Comparison of ENCODE assay signal across 8 cellular contexts in the genomic region with DNA sequence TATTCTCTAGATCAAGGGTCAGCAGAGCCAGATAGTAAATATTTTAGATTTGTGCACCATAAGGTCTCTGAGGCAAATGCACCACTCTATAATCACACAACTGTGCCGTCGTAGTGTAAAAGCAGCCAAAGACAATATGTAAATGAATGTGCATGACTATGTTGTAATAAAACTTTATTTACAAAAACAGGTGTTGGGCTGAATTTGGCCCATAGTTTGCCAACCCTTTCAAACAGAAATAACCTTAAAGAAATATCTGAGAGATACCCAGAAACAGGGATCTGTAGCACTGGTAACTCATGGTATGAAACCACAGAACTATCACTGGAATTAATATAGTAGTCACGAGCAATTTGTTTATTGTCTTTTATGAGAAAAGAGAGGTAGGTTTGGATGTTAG.
A peak's percentile ranks its signal among the peaks of the same experiment; 100 is the strongest.
DNase-seq lines count a peak whose midpoint lies in the region; ATAC-seq and TF ChIP-seq lines count a peak whose summit lies in the region.

No MANE protein-coding gene starts in this region.

- H3K9me3 ChIP-seq in transverse colon: no peaks in the 10 kb centered on the region

- peaks cover 7 to 41% (median 15%) of the 10 kb centered on the region in 4 donors for H3K4me1 ChIP-seq in transverse colon

- no peaks in the 10 kb centered on the region for H3K27me3 Mint-ChIP-seq in activated naive CD4-positive, alpha-beta T cell treated with anti-CD3 and anti-CD28 coated beads for 36 hours (ENCODE audit: low read depth)
- H3K27me3 Mint-ChIP-seq in chondrocyte (ENCODE audit: low read depth) (no peaks in the 10 kb centered on the region), WTC11 (ENCODE audit: low read depth) (0 out of 2 replicates have a peak, but pooled peaks cover 2% of the 10 kb centered on the region)

- H3K4me1 Mint-ChIP-seq in activated naive CD4-positive, alpha-beta T cell treated with anti-CD3 and anti-CD28 coated beads for 36 hours (ENCODE audit: low read depth): peaks cover 92% of the 10 kb centered on the region
- H3K4me1 Mint-ChIP-seq in chondrocyte (ENCODE audit: low read depth) (peaks cover 34% of the 10 kb centered on the region), WTC11 (peaks cover 60% of the 10 kb centered on the region)

- DNase-seq in activated naive CD4-positive, alpha-beta T cell treated with anti-CD3 and anti-CD28 coated beads for 36 hours: no peak
- DNase-seq in activated naive CD4-positive, alpha-beta T cell treated with anti-CD3 and anti-CD28 coated beads, Interleukin-2, amount 50 U/mL, for 16 hours: no peak
- DNase-seq in chondrocyte (ENCODE audit: low spot score) (no peak), transverse colon (no peak), AG08395 (ENCODE audit: low spot score) (no peak), WTC11 (ENCODE audit: low spot score) (no peak), NCI-H2029 treated with DMSO at 0.1 percent for 48 hours (lab: John Stamatoyannopoulos, UW) (no peak)

- POLR2A ChIA-PET in WTC11 (lab: Charles Lee): no interaction called here

- H3K4me3 Mint-ChIP-seq in activated naive CD4-positive, alpha-beta T cell treated with anti-CD3 and anti-CD28 coated beads for 36 hours: peak overlapping the region; percentile 51
- H3K4me3 Mint-ChIP-seq in chondrocyte (ENCODE audit: unreplicated experiment) (no peak overlapping the region), WTC11 (no peak overlapping the region)

- intact Hi-C loops in activated naive CD4-positive, alpha-beta T cell treated with anti-CD3 and anti-CD28 coated beads for 36 hours (cut with micrococcal nuclease): no loop called here
- intact Hi-C loops in transverse colon (cut with DNase I; ENCODE audit: low total_unique reads): no loop called here

- H3K27ac Mint-ChIP-seq in activated naive CD4-positive, alpha-beta T cell treated with anti-CD3 and anti-CD28 coated beads for 36 hours: peak overlapping the region; percentile 96
- peak overlapping the region; percentile 7 for H3K27ac Mint-ChIP-seq in chondrocyte (ENCODE audit: unreplicated experiment)
- no peak overlapping the region for H3K27ac Mint-ChIP-seq in WTC11

- H3K27ac ChIP-seq in transverse colon: peak overlapping the region; percentile 63 to 83 (median 72)

- TF ChIP-seq CTCF in chondrocyte (IDR thresholded peaks at IDR 0.05) (no peak), transverse colon (IDR thresholded peaks at IDR 0.05) (no peak), WTC11 (IDR thresholded peaks at IDR 0.05) (no peak)

- CTCF ChIA-PET in activated naive CD4-positive, alpha-beta T cell treated with anti-CD3 and anti-CD28 coated beads for 36 hours (lab: Charles Lee): interaction anchor here (0.7 to 2.1 kb wide), 9 partner anchors 23 to 257 kb away, joined by 3 to 9 read pairs (median 4); no protein-coding TSS in a partner anchor
- CTCF ChIA-PET in WTC11 (lab: Charles Lee): interaction anchor here (1.3 to 1.6 kb wide), 2 partner anchors 9 to 90 kb away, joined by 3 to 4 read pairs; no protein-coding TSS in a partner anchor

- no peak for TF ChIP-seq POLR2A in transverse colon (IDR thresholded peaks at IDR 0.05)

- in situ Hi-C loops in transverse colon (cut with MboI; ENCODE audit: low pct_ligation_motif_present in 1 of 4, low pct_unique_long_range_greater_than_20kb in 1 of 4, low sequenced_read_pairs in 3 of 4): no loop called here

- ATAC-seq in HG03103 (IDR thresholded peaks at IDR 0.05; ENCODE audit: low read depth, unreplicated experiment) (peak; percentile 11), WTC11 (no peak)

- no peaks in the 10 kb centered on the region for H3K9me3 Mint-ChIP-seq in activated naive CD4-positive, alpha-beta T cell treated with anti-CD3 and anti-CD28 coated beads for 36 hours
- no peaks in the 10 kb centered on the region for H3K9me3 Mint-ChIP-seq in chondrocyte (ENCODE audit: low read depth)
- H3K9me3 Mint-ChIP-seq in WTC11: peaks cover 5% of the 10 kb centered on the region; the same call in 1 of the 2 replicates

- H3K36me3 Mint-ChIP-seq in activated naive CD4-positive, alpha-beta T cell treated with anti-CD3 and anti-CD28 coated beads for 36 hours (ENCODE audit: low read depth): peaks cover 59% of the 10 kb centered on the region
- no peaks in the 10 kb centered on the region for H3K36me3 Mint-ChIP-seq in chondrocyte (ENCODE audit: low read depth)
- no peaks in the 10 kb centered on the region for H3K36me3 Mint-ChIP-seq in WTC11

- H3K36me3 ChIP-seq in transverse colon: no peaks in the 10 kb centered on the region

- peak overlapping the region in 1 of 4 donors; percentile 7 for H3K4me3 ChIP-seq in transverse colon

- TF ChIP-seq EP300 in transverse colon (IDR thresholded peaks at IDR 0.05; ENCODE audit: low read depth): no peak

- 27 to 33% methylated on average over 3 of the region's 3 CpGs for WGBS in transverse colon (ENCODE audit: low coverage in 1 of 2), 2 donors

- no peaks in the 10 kb centered on the region for H3K27me3 ChIP-seq in transverse colon

TF ChIP-seq in WTC11, 78 proteins besides CTCF, POLR2A, EP300 and RAD21 (continues in another document):
- TF ChIP-seq GABPB1 (CRISPR knock-in tag; IDR thresholded peaks at IDR 0.05) (no peak), ETV6 (CRISPR knock-in tag; IDR thresholded peaks at IDR 0.05) (no peak), TCF7 (CRISPR knock-in tag; IDR thresholded peaks at IDR 0.05; ENCODE audit: low read depth) (no peak), MXD4 (CRISPR knock-in tag; IDR thresholded peaks at IDR 0.05; ENCODE audit: borderline replicate concordance) (no peak), NFE2L1 (CRISPR knock-in tag; IDR thresholded peaks at IDR 0.05) (no peak), AFF4 (CRISPR knock-in tag; IDR thresholded peaks at IDR 0.05; ENCODE audit: borderline replicate concordance) (no peak), PRDM15 (CRISPR knock-in tag; IDR thresholded peaks at IDR 0.05) (no peak), ZNF317 (CRISPR knock-in tag; IDR thresholded peaks at IDR 0.05; ENCODE audit: borderline replicate concordance, low read depth) (no peak), CREM (CRISPR knock-in tag; IDR thresholded peaks at IDR 0.05) (no peak), NR3C1 (CRISPR knock-in tag; conservative IDR thresholded peaks at IDR 0.05; ENCODE audit: low read depth) (no peak), OVOL2 (CRISPR knock-in tag; IDR thresholded peaks at IDR 0.05; ENCODE audit: borderline replicate concordance) (no peak), MYBL2 (CRISPR knock-in tag; IDR thresholded peaks at IDR 0.05) (no peak)
- TF ChIP-seq, protein P1, sequence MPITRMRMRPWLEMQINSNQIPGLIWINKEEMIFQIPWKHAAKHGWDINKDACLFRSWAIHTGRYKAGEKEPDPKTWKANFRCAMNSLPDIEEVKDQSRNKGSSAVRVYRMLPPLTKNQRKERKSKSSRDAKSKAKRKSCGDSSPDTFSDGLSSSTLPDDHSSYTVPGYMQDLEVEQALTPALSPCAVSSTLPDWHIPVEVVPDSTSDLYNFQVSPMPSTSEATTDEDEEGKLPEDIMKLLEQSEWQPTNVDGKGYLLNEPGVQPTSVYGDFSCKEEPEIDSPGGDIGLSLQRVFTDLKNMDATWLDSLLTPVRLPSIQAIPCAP (CRISPR knock-in tag; IDR thresholded peaks at IDR 0.05): no peak
